22 cellular contexts compared by ENCODE assay signal in genomic region chr1:3084154-3084553, GRCh38.
"Had no signal": no experiment of that assay in that cellular context is flagged by ENCODE, and none has a peak within 500 bp of the region (broad histone marks: within the 10 kb centered on the region; RNA-seq: fewer than 3 reads in every experiment).

No MANE protein-coding gene starts in this region.

- H3K4me1 ChIP-seq: esophagus squamous epithelium, left lung, psoas muscle, sigmoid colon, vagina had no signal

- H3K9me3 ChIP-seq: esophagus squamous epithelium, left lung, neutrophil, psoas muscle, sigmoid colon, stomach, upper lobe of left lung, vagina had no signal

- H3K36me3 ChIP-seq: esophagus squamous epithelium, left lung, neutrophil, sigmoid colon, stomach, upper lobe of left lung, vagina had no signal

- DNase-seq: esophagus squamous epithelium; foreskin fibroblast; head of caudate nucleus; hypothalamus; kidney glomerular epithelial cell; left lung; mesenchymal stem cell; naive B cell; psoas muscle; retina; sigmoid colon; stimulated activated CD4-positive, alpha-beta T cell treated with anti-CD3 and anti-CD28 coated beads, Interleukin-2, amount 100 ng/mL, for 24 hours; stimulated activated CD4-positive, alpha-beta T cell treated with anti-CD3 and anti-CD28 coated beads, Interleukin-4, amount 100 ng/mL, for 4 hours; stimulated activated naive CD4-positive, alpha-beta T cell; stomach; substantia nigra had no signal

- H3K27me3 ChIP-seq: upper lobe of left lung, vagina had no signal

- H3K4me3 ChIP-seq: esophagus squamous epithelium, left lung, lung, psoas muscle, sigmoid colon, skin epidermis, stomach, upper lobe of left lung, vagina had no signal

- FAIRE-seq: islet of Langerhans had no signal

- ATAC-seq: left lung, psoas muscle had no signal

- H3K27ac ChIP-seq: esophagus squamous epithelium, left lung, neutrophil, psoas muscle, sigmoid colon, stomach, upper lobe of left lung, vagina had no signal
